Comparison of ENCODE assay signal across 1 cellular context in the genomic region with DNA sequence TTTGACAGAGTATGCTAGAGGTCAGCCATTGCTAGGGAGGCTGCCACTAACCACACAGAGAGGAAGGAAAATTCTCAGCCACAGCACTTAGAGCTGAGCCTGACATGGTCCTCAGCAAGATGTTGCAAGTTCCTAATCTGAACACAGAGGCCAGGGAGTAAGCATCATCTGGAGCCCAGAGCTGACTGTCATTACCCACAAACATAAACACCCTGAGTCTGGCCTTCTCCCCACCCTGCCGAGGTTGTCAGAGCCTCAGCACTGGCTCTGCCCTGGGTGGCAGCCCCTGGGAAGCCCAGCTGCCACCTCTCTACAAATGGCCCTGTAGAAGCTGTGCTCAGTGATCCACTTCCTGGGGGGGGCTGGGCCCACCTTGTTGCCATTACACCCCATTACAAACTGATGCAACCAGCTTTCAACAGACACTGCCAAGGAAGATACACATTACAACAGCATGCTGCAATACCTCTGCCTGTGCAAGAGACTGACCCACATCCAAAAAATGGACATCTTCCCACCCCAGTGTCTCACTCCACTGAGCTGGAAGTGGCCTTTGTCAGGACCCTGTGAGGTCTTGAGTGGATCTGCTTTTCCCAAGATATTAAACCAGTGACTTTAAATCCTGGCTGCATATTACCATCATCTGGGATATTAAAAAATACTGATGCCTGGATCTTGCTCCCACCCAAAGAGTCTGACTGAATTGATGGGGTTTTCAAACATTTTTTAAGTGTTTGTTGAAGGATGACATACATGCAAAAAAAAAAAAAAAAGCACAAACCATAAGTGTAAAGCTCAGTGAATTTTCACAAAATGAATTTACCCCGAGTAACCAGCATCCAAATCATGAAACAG.
TF ChIP-seq lines count a peak whose summit lies in the region.

No MANE protein-coding gene starts in this region.

TF ChIP-seq in K562, 482 proteins besides CTCF, POLR2A, EP300 and RAD21 (continued from another document and continues in another):
- TF ChIP-seq RFX7 (CRISPR knock-in tag; IDR thresholded peaks at IDR 0.05), result no peak
- TF ChIP-seq HDGF (IDR thresholded peaks at IDR 0.05), result no peak
- TF ChIP-seq LCOR (CRISPR knock-in tag; IDR thresholded peaks at IDR 0.05), result no peak
- no peak for TF ChIP-seq ZNF41 (CRISPR knock-in tag; conservative IDR thresholded peaks at IDR 0.05)
- TF ChIP-seq, protein P1, sequence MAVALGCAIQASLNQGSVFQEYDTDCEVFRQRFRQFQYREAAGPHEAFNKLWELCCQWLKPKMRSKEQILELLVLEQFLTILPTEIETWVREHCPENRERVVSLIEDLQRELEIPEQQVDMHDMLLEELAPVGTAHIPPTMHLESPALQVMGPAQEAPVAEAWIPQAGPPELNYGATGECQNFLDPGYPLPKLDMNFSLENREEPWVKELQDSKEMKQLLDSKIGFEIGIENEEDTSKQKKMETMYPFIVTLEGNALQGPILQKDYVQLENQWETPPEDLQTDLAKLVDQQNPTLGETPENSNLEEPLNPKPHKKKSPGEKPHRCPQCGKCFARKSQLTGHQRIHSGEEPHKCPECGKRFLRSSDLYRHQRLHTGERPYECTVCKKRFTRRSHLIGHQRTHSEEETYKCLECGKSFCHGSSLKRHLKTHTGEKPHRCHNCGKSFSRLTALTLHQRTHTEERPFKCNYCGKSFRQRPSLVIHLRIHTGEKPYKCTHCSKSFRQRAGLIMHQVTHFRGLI (CRISPR knock-in tag; IDR thresholded peaks at IDR 0.05), result no peak
- TF ChIP-seq, protein P2, sequence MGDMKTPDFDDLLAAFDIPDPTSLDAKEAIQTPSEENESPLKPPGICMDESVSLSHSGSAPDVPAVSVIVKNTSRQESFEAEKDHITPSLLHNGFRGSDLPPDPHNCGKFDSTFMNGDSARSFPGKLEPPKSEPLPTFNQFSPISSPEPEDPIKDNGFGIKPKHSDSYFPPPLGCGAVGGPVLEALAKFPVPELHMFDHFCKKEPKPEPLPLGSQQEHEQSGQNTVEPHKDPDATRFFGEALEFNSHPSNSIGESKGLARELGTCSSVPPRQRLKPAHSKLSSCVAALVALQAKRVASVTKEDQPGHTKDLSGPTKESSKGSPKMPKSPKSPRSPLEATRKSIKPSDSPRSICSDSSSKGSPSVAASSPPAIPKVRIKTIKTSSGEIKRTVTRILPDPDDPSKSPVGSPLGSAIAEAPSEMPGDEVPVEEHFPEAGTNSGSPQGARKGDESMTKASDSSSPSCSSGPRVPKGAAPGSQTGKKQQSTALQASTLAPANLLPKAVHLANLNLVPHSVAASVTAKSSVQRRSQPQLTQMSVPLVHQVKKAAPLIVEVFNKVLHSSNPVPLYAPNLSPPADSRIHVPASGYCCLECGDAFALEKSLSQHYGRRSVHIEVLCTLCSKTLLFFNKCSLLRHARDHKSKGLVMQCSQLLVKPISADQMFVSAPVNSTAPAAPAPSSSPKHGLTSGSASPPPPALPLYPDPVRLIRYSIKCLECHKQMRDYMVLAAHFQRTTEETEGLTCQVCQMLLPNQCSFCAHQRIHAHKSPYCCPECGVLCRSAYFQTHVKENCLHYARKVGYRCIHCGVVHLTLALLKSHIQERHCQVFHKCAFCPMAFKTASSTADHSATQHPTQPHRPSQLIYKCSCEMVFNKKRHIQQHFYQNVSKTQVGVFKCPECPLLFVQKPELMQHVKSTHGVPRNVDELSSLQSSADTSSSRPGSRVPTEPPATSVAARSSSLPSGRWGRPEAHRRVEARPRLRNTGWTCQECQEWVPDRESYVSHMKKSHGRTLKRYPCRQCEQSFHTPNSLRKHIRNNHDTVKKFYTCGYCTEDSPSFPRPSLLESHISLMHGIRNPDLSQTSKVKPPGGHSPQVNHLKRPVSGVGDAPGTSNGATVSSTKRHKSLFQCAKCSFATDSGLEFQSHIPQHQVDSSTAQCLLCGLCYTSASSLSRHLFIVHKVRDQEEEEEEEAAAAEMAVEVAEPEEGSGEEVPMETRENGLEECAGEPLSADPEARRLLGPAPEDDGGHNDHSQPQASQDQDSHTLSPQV (IDR thresholded peaks at IDR 0.05), result peak; percentile 47; the same call in 1 of the 2 replicates
- no peak for TF ChIP-seq MTF1 (CRISPR knock-in tag; IDR thresholded peaks at IDR 0.05; ENCODE audit: borderline replicate concordance)
- TF ChIP-seq SRF (CRISPR knock-in tag; IDR thresholded peaks at IDR 0.05), result no peak
- TF ChIP-seq MCM3 (IDR thresholded peaks at IDR 0.05), result no peak
- no peak for TF ChIP-seq SMARCE1 (IDR thresholded peaks at IDR 0.05)
- no peak for TF ChIP-seq NR2C1 (IDR thresholded peaks at IDR 0.05)
- TF ChIP-seq NR2C1 (tag; IDR thresholded peaks at IDR 0.05), result peak; percentile 50
- TF ChIP-seq, protein P3, sequence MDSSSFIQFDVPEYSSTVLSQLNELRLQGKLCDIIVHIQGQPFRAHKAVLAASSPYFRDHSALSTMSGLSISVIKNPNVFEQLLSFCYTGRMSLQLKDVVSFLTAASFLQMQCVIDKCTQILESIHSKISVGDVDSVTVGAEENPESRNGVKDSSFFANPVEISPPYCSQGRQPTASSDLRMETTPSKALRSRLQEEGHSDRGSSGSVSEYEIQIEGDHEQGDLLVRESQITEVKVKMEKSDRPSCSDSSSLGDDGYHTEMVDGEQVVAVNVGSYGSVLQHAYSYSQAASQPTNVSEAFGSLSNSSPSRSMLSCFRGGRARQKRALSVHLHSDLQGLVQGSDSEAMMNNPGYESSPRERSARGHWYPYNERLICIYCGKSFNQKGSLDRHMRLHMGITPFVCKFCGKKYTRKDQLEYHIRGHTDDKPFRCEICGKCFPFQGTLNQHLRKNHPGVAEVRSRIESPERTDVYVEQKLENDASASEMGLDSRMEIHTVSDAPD (CRISPR knock-in tag; IDR thresholded peaks at IDR 0.05), result no peak
- TF ChIP-seq XRCC3 (IDR thresholded peaks at IDR 0.05), result no peak
- TF ChIP-seq SMARCA5 (IDR thresholded peaks at IDR 0.05), result no peak
- TF ChIP-seq BCOR (IDR thresholded peaks at IDR 0.05), result no peak
- TF ChIP-seq, protein P4, sequence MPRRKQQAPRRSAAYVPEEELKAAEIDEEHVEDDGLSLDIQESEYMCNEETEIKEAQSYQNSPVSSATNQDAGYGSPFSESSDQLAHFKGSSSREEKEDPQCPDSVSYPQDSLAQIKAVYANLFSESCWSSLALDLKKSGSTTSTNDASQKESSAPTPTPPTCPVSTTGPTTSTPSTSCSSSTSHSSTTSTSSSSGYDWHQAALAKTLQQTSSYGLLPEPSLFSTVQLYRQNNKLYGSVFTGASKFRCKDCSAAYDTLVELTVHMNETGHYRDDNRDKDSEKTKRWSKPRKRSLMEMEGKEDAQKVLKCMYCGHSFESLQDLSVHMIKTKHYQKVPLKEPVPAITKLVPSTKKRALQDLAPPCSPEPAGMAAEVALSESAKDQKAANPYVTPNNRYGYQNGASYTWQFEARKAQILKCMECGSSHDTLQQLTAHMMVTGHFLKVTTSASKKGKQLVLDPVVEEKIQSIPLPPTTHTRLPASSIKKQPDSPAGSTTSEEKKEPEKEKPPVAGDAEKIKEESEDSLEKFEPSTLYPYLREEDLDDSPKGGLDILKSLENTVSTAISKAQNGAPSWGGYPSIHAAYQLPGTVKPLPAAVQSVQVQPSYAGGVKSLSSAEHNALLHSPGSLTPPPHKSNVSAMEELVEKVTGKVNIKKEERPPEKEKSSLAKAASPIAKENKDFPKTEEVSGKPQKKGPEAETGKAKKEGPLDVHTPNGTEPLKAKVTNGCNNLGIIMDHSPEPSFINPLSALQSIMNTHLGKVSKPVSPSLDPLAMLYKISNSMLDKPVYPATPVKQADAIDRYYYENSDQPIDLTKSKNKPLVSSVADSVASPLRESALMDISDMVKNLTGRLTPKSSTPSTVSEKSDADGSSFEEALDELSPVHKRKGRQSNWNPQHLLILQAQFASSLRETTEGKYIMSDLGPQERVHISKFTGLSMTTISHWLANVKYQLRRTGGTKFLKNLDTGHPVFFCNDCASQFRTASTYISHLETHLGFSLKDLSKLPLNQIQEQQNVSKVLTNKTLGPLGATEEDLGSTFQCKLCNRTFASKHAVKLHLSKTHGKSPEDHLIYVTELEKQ (CRISPR knock-in tag; IDR thresholded peaks at IDR 0.05), result no peak
- peak; percentile 76 to 85; a peak in 2 of 4 replicates for TF ChIP-seq TRIM24 (IDR thresholded peaks at IDR 0.05)
- TF ChIP-seq ZNF146 (CRISPR knock-in tag; IDR thresholded peaks at IDR 0.05; ENCODE audit: unreplicated experiment), result no peak
- no peak for TF ChIP-seq ADNP (tag; IDR thresholded peaks at IDR 0.05)
- TF ChIP-seq FOS (IDR thresholded peaks at IDR 0.05; ENCODE audit: extremely low read depth, insufficient read length), result no peak
- no peak for TF ChIP-seq BRD4 (IDR thresholded peaks at IDR 0.05)
- TF ChIP-seq, protein P5, sequence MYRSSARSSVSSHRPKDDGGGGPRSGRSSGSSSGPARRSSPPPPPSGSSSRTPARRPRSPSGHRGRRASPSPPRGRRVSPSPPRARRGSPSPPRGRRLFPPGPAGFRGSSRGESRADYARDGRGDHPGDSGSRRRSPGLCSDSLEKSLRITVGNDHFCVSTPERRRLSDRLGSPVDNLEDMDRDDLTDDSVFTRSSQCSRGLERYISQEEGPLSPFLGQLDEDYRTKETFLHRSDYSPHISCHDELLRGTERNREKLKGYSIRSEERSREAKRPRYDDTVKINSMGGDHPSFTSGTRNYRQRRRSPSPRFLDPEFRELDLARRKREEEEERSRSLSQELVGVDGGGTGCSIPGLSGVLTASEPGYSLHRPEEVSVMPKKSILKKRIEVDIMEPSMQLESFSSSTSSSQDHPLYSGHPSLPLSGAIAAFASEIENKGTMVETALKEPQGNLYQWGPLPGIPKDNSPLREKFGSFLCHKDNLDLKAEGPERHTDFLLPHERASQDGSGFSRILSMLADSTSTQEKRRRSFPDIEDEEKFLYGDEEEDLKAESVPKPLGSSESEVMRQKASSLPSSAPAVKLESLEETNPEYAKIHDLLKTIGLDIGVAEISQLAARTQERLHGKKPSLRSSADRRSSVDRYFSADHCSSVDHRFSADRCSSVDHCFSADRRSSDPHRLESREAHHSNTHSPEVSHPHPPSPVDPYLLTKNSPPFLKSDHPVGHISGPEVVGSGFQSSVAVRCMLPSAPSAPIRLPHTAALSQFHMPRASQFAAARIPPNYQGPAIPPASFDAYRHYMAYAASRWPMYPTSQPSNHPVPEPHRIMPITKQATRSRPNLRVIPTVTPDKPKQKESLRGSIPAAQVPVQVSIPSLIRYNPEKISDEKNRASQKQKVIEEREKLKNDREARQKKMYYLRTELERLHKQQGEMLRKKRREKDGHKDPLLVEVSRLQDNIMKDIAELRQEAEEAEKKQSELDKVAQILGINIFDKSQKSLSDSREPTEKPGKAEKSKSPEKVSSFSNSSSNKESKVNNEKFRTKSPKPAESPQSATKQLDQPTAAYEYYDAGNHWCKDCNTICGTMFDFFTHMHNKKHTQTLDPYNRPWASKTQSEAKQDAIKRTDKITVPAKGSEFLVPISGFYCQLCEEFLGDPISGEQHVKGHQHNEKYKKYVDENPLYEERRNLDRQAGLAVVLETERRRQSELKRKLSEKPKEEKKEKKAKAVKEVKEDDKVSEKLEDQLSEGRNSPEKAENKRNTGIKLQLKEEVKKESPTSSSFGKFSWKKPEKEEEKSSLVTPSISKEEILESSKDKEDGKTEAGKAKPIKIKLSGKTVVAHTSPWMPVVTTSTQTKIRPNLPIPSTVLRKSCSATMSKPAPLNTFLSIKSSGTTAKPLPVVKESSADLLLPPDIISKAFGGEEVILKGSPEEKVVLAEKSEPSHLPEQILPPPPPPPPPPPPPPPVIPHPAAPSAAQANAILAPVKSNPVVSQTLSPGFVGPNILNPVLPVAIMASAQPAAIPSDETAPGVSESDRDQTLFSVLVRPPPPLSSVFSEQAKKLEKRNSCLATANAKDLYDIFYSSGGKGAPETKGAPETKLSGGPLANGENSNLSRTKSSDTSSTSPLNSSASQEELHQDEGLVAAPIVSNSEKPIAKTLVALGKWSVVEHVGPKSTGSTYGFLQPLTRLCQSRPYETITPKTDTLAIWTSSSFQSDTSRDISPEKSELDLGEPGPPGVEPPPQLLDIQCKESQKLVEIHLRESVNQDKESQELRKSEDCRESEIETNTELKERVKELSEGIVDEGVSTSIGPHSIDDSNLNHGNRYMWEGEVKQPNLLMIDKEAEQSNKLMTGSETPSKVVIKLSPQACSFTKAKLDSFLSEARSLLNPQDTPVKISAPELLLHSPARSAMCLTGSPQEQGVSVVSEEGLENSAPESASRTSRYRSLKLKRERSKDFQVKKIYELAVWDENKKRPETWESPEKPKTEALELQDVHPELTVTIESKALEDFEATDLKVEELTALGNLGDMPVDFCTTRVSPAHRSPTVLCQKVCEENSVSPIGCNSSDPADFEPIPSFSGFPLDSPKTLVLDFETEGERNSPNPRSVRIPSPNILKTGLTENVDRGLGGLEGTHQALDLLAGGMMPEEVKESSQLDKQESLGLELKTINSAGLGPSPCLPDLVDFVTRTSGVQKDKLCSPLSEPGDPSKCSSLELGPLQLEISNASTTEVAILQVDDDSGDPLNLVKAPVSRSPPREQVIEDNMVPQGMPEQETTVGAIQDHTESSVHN (IDR thresholded peaks at IDR 0.05; ENCODE audit: borderline replicate concordance in 1 of 2, low read depth in 1 of 2), result no peak
- TF ChIP-seq ZNF644 (tag; IDR thresholded peaks at IDR 0.05; ENCODE audit: low read depth), result peak; percentile 52; the same call in 1 of the 2 replicates
- peak; percentile 93; the same call in 1 of the 2 replicates for TF ChIP-seq DMBX1 (CRISPR knock-in tag; IDR thresholded peaks at IDR 0.05; ENCODE audit: borderline replicate concordance)
- TF ChIP-seq, protein P6, sequence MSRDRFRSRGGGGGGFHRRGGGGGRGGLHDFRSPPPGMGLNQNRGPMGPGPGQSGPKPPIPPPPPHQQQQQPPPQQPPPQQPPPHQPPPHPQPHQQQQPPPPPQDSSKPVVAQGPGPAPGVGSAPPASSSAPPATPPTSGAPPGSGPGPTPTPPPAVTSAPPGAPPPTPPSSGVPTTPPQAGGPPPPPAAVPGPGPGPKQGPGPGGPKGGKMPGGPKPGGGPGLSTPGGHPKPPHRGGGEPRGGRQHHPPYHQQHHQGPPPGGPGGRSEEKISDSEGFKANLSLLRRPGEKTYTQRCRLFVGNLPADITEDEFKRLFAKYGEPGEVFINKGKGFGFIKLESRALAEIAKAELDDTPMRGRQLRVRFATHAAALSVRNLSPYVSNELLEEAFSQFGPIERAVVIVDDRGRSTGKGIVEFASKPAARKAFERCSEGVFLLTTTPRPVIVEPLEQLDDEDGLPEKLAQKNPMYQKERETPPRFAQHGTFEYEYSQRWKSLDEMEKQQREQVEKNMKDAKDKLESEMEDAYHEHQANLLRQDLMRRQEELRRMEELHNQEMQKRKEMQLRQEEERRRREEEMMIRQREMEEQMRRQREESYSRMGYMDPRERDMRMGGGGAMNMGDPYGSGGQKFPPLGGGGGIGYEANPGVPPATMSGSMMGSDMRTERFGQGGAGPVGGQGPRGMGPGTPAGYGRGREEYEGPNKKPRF (IDR thresholded peaks at IDR 0.05; ENCODE audit: low read depth, low read length), result no peak
- peak; percentile 96; the same call in 1 of the 2 replicates for TF ChIP-seq ZNF584 (CRISPR knock-in tag; IDR thresholded peaks at IDR 0.05; ENCODE audit: low read depth)
- TF ChIP-seq ZNF175 (CRISPR knock-in tag; IDR thresholded peaks at IDR 0.05; ENCODE audit: low read depth), result peak; percentile 95
- TF ChIP-seq NR1H2 (CRISPR knock-in tag; IDR thresholded peaks at IDR 0.05), result no peak
- 0 out of 4 replicates have a peak, but pooled peaks of 1 of the 2 experiments have one; percentile 30 for TF ChIP-seq MAZ (CRISPR knock-in tag; conservative IDR thresholded peaks at IDR 0.05 in 1 of 2, IDR thresholded peaks at IDR 0.05 in 1 of 2)
- TF ChIP-seq ZNF232 (CRISPR knock-in tag; IDR thresholded peaks at IDR 0.05), result no peak
- no peak; the same call in 1 of the 2 replicates for TF ChIP-seq ZNF583 (CRISPR knock-in tag; IDR thresholded peaks at IDR 0.05)
- TF ChIP-seq ELF2 (CRISPR knock-in tag; IDR thresholded peaks at IDR 0.05), result no peak
- no peak for TF ChIP-seq SMAD1 (IDR thresholded peaks at IDR 0.05; ENCODE audit: low read depth, low read length, partially characterized antibody)
- no peak for TF ChIP-seq KAT2B (IDR thresholded peaks at IDR 0.05; ENCODE audit: low read depth, low read length)
- TF ChIP-seq ZNF311 (CRISPR knock-in tag; IDR thresholded peaks at IDR 0.05), result no peak
